Comparison of ENCODE assay signal across 11 cellular contexts in the genomic region with DNA sequence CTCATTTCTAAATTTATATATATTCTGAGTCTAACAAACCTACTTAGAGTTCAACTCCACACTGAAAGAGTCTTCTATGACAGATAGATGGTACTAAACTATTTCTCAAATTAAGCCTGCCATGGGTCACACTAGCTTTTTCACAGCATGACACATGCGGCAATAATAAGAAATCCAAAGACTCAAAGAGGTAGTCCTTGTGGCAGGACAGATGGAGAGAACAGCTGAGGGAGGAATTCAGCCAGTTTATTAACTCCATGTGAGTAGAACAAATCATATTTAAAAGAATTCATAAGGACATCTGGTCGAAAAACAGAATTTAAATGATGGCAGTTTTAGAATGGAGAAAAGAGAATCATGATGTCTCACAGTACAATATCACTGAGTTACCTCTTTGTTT.
"Had no signal": no experiment of that assay in that cellular context is flagged by ENCODE, and none has a peak within 500 bp of the region (broad histone marks: within the 10 kb centered on the region; RNA-seq: fewer than 3 reads in every experiment).

No MANE protein-coding gene starts in this region.

- H3K36me3 Mint-ChIP-seq: immature natural killer cell had no signal

- H3K4me3 Mint-ChIP-seq: activated naive CD4-positive, alpha-beta T cell treated with anti-CD3 and anti-CD28 coated beads for 36 hours; immature natural killer cell had no signal

- H3K9me3 ChIP-seq: pancreas, sigmoid colon, stomach, thoracic aorta, upper lobe of right lung had no signal

- H3K4me1 ChIP-seq: pancreas, sigmoid colon, stomach, upper lobe of right lung had no signal

- DNase-seq: activated naive CD4-positive, alpha-beta T cell treated with anti-CD3 and anti-CD28 coated beads for 36 hours; activated T-cell treated with anti-CD3 and anti-CD28 coated beads for 4 hours; immature natural killer cell; mesendoderm; pancreas; sigmoid colon; stimulated activated CD4-positive, alpha-beta T cell treated with anti-CD3 and anti-CD28 coated beads, Interleukin-1b, Interleukin-23, amount 100 ng/mL, for 48 hours; stomach; upper lobe of right lung had no signal

- H3K27ac ChIP-seq: pancreas, sigmoid colon, stomach, thoracic aorta, upper lobe of right lung had no signal

- H3K27ac Mint-ChIP-seq: activated naive CD4-positive, alpha-beta T cell treated with anti-CD3 and anti-CD28 coated beads for 36 hours; activated T-helper 2 cell treated with anti-CD3 and anti-CD28 coated beads, Interferon-gamma antibody, Interleukin-2, Interleukin-4, amounts not matched to agents 10 μg/mL and 5 μg/mL and 100 μg/mL, durations not matched to agents 14 hours and 24 hours and 36 hours; immature natural killer cell had no signal

- H3K27me3 ChIP-seq: pancreas, sigmoid colon, stomach, upper lobe of right lung had no signal

- H3K4me3 ChIP-seq: pancreas, sigmoid colon, stomach, thoracic aorta, upper lobe of right lung had no signal

- H3K36me3 ChIP-seq: pancreas, sigmoid colon, stomach, thoracic aorta, upper lobe of right lung had no signal

- H3K4me1 Mint-ChIP-seq: immature natural killer cell had no signal

- H3K9me3 Mint-ChIP-seq: activated naive CD4-positive, alpha-beta T cell treated with anti-CD3 and anti-CD28 coated beads for 36 hours; activated T-helper 2 cell treated with anti-CD3 and anti-CD28 coated beads, Interferon-gamma antibody, Interleukin-2, Interleukin-4, amounts not matched to agents 10 μg/mL and 5 μg/mL and 100 μg/mL, durations not matched to agents 14 hours and 24 hours and 36 hours had no signal
